In the genomic region with DNA sequence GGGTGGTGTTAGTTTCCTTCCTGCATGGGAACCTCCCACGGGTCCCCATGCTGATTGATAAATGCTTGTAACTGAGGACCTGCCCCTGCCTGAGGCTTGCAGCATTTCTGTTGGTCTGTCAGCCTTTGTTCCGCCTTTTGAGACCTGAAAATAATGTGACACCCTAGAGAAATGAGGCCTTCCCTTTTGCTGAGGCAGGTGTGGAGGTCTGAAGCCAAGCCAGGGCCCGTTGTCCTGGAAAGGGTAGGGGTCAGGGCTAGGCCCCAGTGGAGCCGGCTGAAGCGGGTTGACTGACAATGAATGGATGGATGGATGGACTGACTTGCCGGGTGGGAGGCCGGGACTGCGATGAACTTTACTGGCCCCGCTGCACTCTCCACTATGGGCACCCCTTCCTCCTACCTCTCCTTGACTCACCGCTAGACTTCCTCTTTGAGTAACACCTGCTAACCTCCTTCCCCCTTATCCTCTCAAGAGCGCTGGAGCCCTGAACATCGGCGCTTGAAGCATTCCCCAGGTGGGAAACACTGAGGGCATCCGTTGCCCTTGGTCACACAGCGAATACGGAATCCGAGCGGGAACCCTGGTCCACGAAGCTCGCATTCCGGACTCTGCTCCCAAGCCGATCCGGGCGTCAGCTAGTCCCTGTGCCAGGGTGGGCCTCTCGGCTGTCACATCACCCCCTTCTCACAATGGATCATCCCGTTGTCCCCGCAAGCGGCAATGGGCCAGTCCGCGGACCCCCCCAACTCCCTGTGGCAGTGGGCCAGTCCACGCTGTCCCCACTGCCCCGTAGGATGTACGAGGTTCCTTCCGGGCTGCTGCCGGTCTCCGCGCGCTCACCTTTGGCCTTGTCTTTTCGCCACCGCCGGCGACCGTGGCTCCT, we compare ENCODE assay signal across 8 cellular contexts. TPM values are rescaled to one million over a fixed set of nuclear protein-coding genes. Genes with fewer than 3 reads are reported as not detected.
A peak's percentile ranks its signal among the peaks of the same experiment; 100 is the strongest.
DNase-seq lines count a peak whose midpoint lies in the region; ATAC-seq, FAIRE-seq and TF ChIP-seq lines count a peak whose summit lies in the region.

No MANE protein-coding gene starts in this region.

- TF ChIP-seq CTCF in pancreas (IDR thresholded peaks at IDR 0.05), result no peak
- no peak for TF ChIP-seq CTCF in uterus (IDR thresholded peaks at IDR 0.05)

- DNase-seq in NOMO-1 (lab: John Stamatoyannopoulos, UW; ENCODE audit: unreplicated experiment in 2 of 2), result peak; percentile 28 to 30
- peak; percentile 46 for DNase-seq in activated effector memory CD4-positive, alpha-beta T cell treated with Interleukin-2 at 50 U/mL for 16 hours
- peak; percentile 56 for DNase-seq in globus pallidus (ENCODE audit: low spot score)
- peak in 3 of 6 donors; percentile 45 to 78 (median 69) for DNase-seq in pancreas
- DNase-seq in uterus, result no peak
- DNase-seq in epidermal melanocyte (ENCODE audit: insufficient read length, low spot score), result no peak

- no peaks in the 10 kb centered on the region for H3K27me3 ChIP-seq in pancreas
- H3K27me3 ChIP-seq in uterus, result no peaks in the 10 kb centered on the region

- ATAC-seq in GM18861 (IDR thresholded peaks at IDR 0.05; ENCODE audit: unreplicated experiment) (peak; percentile 28), HG02870 (IDR thresholded peaks at IDR 0.05; ENCODE audit: unreplicated experiment) (peak; percentile 34), pancreas (peak; percentile 16 to 36 (median 26))

- intact Hi-C loops in pancreas (cut with DNase I), result no loop called here
- intact Hi-C loops in uterus (cut with DNase I; ENCODE audit: low total_unique reads), result no loop called here

- H3K36me3 ChIP-seq in pancreas (no peaks in the 10 kb centered on the region), uterus (no peaks in the 10 kb centered on the region)

- TF ChIP-seq POLR2A in uterus (IDR thresholded peaks at IDR 0.05), result no peak

- H3K9me3 ChIP-seq in pancreas, result no peaks in the 10 kb centered on the region
- H3K9me3 ChIP-seq in uterus, result no peaks in the 10 kb centered on the region

- H3K4me1 ChIP-seq in pancreas (peaks cover 0 to 8% (median 0%) of the 10 kb centered on the region in 3 donors), uterus (peaks cover 0 to 6% of the 10 kb centered on the region in 2 donors)

- H3K4me3 ChIP-seq in pancreas, result peak overlapping the region; percentile 23 to 56 (median 44)
- peak overlapping the region; percentile 37 to 51 for H3K4me3 ChIP-seq in uterus

- WGBS in pancreas, 2 donors, result 20 to 29% methylated on average over 42 to 43 of the region's 43 CpGs

- FAIRE-seq in pancreas (lab: Jason Lieb, UNC), result no peak

- H3K27ac ChIP-seq in pancreas, result peak overlapping the region in 3 of 4 donors; percentile 19 to 58 (median 40)
- H3K27ac ChIP-seq in uterus, result peak overlapping the region; percentile 50 to 60

RNA-seq across cellular contexts. Expression of a gene that starts 4.4 kb away (rescaled TPM):
- 10 to 100 TPM in 1 of 6 donors, 1 to 10 TPM in 5; 1.6 to 14.4 (median 4.0) TPM for total RNA-seq in pancreas
- polyA plus RNA-seq in pancreas, result 10 to 100 TPM in 1 of 2 donors, 1 to 10 TPM in 1; 6.4 to 38.3 TPM
- 10 to 100 TPM in 1 of 4 donors, 1 to 10 TPM in 1, not detected in 2; 9.5 to 26.0 TPM for total RNA-seq in uterus

RNA-seq across cellular contexts. Expression of a gene that starts 19.9 kb away (rescaled TPM):
- total RNA-seq in pancreas, result 10 to 100 TPM in 4 of 6 donors, 1 to 10 TPM in 2; 5.1 to 42.1 (median 11.8) TPM
- polyA plus RNA-seq in pancreas, result 1 to 10 TPM; 4.3 to 4.7 TPM
- total RNA-seq in uterus, result not detected

RNA-seq across cellular contexts. Expression of a gene that starts 32.7 kb away (rescaled TPM):
- total RNA-seq in pancreas (1 to 10 TPM in 1 of 6 donors, under 1 TPM in 4, not detected in 1; 0.32 to 1.9 (median 0.61) TPM), uterus (1 to 10 TPM in 1 of 4 donors, not detected in 3; 2.6 TPM)
- 1 to 10 TPM; 4.0 to 4.2 TPM for polyA plus RNA-seq in pancreas

Comparison
In these comparisons a context has a peak if more than half of its experiments do, and no peak if none do; other contexts are left out.
1. DNase-seq: peak in NOMO-1 (2 of 2), activated effector memory CD4-positive, alpha-beta T cell treated with Interleukin-2 at 50 U/mL for 16 hours (single experiment) and globus pallidus (single experiment); none in uterus (0 of 2) and epidermal melanocyte (single experiment).
2. RNA of a gene that starts 19.9 kb away (total RNA-seq): 5.1 to 42.1 TPM in pancreas; not detected in uterus; every median in the first group is over 4 times any median in the second.
3. Peak in every context shown above with its lines, with median percentiles within 50 percentile points of each other: ATAC-seq.